Comparison of ENCODE assay signal across 1 cellular context in the genomic region with DNA sequence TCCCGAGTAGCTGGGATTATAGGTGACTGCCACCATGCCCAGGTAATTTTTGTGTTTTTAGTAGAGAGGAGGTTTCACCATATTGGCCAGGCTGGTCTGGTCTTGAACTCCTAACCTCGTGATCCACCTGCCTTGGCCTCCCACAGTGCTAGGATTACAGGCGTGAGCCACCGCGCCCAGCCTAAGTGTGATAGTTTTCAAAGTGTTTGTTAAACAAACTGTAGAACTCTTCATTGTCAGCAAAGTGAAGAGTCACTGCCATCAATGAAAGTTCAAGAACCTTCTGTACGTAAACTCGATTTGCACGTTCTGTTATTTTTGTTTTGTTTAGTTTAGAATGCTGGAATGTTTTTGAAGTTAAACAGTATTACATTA.
TF ChIP-seq lines count a peak whose summit lies in the region.

No MANE protein-coding gene starts in this region.

TF ChIP-seq in HepG2, 621 proteins besides CTCF, POLR2A, EP300 and RAD21 (continued from another document and continues in another):
- TF ChIP-seq, protein P1, sequence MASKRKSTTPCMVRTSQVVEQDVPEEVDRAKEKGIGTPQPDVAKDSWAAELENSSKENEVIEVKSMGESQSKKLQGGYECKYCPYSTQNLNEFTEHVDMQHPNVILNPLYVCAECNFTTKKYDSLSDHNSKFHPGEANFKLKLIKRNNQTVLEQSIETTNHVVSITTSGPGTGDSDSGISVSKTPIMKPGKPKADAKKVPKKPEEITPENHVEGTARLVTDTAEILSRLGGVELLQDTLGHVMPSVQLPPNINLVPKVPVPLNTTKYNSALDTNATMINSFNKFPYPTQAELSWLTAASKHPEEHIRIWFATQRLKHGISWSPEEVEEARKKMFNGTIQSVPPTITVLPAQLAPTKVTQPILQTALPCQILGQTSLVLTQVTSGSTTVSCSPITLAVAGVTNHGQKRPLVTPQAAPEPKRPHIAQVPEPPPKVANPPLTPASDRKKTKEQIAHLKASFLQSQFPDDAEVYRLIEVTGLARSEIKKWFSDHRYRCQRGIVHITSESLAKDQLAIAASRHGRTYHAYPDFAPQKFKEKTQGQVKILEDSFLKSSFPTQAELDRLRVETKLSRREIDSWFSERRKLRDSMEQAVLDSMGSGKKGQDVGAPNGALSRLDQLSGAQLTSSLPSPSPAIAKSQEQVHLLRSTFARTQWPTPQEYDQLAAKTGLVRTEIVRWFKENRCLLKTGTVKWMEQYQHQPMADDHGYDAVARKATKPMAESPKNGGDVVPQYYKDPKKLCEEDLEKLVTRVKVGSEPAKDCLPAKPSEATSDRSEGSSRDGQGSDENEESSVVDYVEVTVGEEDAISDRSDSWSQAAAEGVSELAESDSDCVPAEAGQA (IDR thresholded peaks at IDR 0.05; ENCODE audit: low read depth), result no peak
- TF ChIP-seq, protein P1 (CRISPR knock-in tag; IDR thresholded peaks at IDR 0.05; ENCODE audit: borderline replicate concordance), result no peak
- peak; percentile 20; the same call in 1 of the 2 replicates for TF ChIP-seq CEBPG (CRISPR knock-in tag; IDR thresholded peaks at IDR 0.05)
- TF ChIP-seq JARID2 (CRISPR knock-in tag; IDR thresholded peaks at IDR 0.05; ENCODE audit: insufficient replicate concordance), result no peak
- TF ChIP-seq KDM1A (CRISPR knock-in tag; IDR thresholded peaks at IDR 0.05), result peak; percentile 92
- no peak for TF ChIP-seq SIN3B (IDR thresholded peaks at IDR 0.05; ENCODE audit: low read length)
- 0 out of 2 replicates have a peak, but pooled peaks have one; percentile 17 for TF ChIP-seq PPARG (CRISPR knock-in tag; conservative IDR thresholded peaks at IDR 0.05)
- TF ChIP-seq ADNP (CRISPR knock-in tag; IDR thresholded peaks at IDR 0.05), result peak; percentile 19; the same call in 1 of the 2 replicates
- TF ChIP-seq ZNF3 (CRISPR knock-in tag; IDR thresholded peaks at IDR 0.05), result no peak
- no peak for TF ChIP-seq MIER3 (CRISPR knock-in tag; IDR thresholded peaks at IDR 0.05; ENCODE audit: borderline replicate concordance)
- TF ChIP-seq NFKB2 (CRISPR knock-in tag; IDR thresholded peaks at IDR 0.05; ENCODE audit: borderline replicate concordance), result no peak
- no peak for TF ChIP-seq NFE2 (CRISPR knock-in tag; IDR thresholded peaks at IDR 0.05)
- TF ChIP-seq GPN1 (CRISPR knock-in tag; IDR thresholded peaks at IDR 0.05; ENCODE audit: borderline replicate concordance), result no peak
- TF ChIP-seq KDM3A (CRISPR knock-in tag; IDR thresholded peaks at IDR 0.05; ENCODE audit: low read depth), result no peak
- TF ChIP-seq ZNF33B (CRISPR knock-in tag; IDR thresholded peaks at IDR 0.05), result no peak
- no peak for TF ChIP-seq ZNF446 (CRISPR knock-in tag; IDR thresholded peaks at IDR 0.05)
- TF ChIP-seq MEIS2 (CRISPR knock-in tag; IDR thresholded peaks at IDR 0.05), result no peak
- TF ChIP-seq KDM4B (CRISPR knock-in tag; IDR thresholded peaks at IDR 0.05), result no peak
- TF ChIP-seq ZNF607 (CRISPR knock-in tag; IDR thresholded peaks at IDR 0.05; ENCODE audit: borderline replicate concordance), result no peak
- TF ChIP-seq SCMH1 (CRISPR knock-in tag; IDR thresholded peaks at IDR 0.05; ENCODE audit: borderline replicate concordance), result no peak
- no peak for TF ChIP-seq ZNF296 (CRISPR knock-in tag; conservative IDR thresholded peaks at IDR 0.05)
- no peak for TF ChIP-seq HNF4A (CRISPR knock-in tag; IDR thresholded peaks at IDR 0.05)
- TF ChIP-seq ZFP36L2 (CRISPR knock-in tag; IDR thresholded peaks at IDR 0.05), result no peak
- peak; percentile 50 for TF ChIP-seq ELF3 (CRISPR knock-in tag; IDR thresholded peaks at IDR 0.05)
- no peak for TF ChIP-seq SRY (CRISPR knock-in tag; IDR thresholded peaks at IDR 0.05)
- TF ChIP-seq TBX2 (CRISPR knock-in tag; IDR thresholded peaks at IDR 0.05; ENCODE audit: borderline replicate concordance), result 0 out of 2 replicates have a peak, but pooled peaks have one; percentile 9
- TF ChIP-seq BHLHE40 (IDR thresholded peaks at IDR 0.05; ENCODE audit: low read length), result peak; percentile 80
- TF ChIP-seq MZF1 (CRISPR knock-in tag; IDR thresholded peaks at IDR 0.05; ENCODE audit: borderline replicate concordance), result no peak
- no peak for TF ChIP-seq CHD4 (IDR thresholded peaks at IDR 0.05; ENCODE audit: borderline replicate concordance, low read length)
- peak; percentile 69; the same call in 1 of the 2 replicates for TF ChIP-seq ZNF543 (CRISPR knock-in tag; IDR thresholded peaks at IDR 0.05)
- TF ChIP-seq, protein P2, sequence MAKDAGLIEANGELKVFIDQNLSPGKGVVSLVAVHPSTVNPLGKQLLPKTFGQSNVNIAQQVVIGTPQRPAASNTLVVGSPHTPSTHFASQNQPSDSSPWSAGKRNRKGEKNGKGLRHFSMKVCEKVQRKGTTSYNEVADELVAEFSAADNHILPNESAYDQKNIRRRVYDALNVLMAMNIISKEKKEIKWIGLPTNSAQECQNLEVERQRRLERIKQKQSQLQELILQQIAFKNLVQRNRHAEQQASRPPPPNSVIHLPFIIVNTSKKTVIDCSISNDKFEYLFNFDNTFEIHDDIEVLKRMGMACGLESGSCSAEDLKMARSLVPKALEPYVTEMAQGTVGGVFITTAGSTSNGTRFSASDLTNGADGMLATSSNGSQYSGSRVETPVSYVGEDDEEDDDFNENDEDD (CRISPR knock-in tag; IDR thresholded peaks at IDR 0.05; ENCODE audit: borderline replicate concordance), result no peak
- TF ChIP-seq ZNF709 (CRISPR knock-in tag; IDR thresholded peaks at IDR 0.05), result no peak
- TF ChIP-seq ZNF703 (CRISPR knock-in tag; IDR thresholded peaks at IDR 0.05; ENCODE audit: borderline replicate concordance), result no peak
- no peak for TF ChIP-seq SP1 (IDR thresholded peaks at IDR 0.05)
- TF ChIP-seq SP1 (CRISPR knock-in tag; IDR thresholded peaks at IDR 0.05), result no peak
- TF ChIP-seq PCBP1 (IDR thresholded peaks at IDR 0.05; ENCODE audit: borderline replicate concordance, low read depth, low read length), result no peak
- TF ChIP-seq ZNF17 (CRISPR knock-in tag; IDR thresholded peaks at IDR 0.05), result no peak
- TF ChIP-seq, protein P3, sequence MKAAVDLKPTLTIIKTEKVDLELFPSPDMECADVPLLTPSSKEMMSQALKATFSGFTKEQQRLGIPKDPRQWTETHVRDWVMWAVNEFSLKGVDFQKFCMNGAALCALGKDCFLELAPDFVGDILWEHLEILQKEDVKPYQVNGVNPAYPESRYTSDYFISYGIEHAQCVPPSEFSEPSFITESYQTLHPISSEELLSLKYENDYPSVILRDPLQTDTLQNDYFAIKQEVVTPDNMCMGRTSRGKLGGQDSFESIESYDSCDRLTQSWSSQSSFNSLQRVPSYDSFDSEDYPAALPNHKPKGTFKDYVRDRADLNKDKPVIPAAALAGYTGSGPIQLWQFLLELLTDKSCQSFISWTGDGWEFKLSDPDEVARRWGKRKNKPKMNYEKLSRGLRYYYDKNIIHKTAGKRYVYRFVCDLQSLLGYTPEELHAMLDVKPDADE (CRISPR knock-in tag; IDR thresholded peaks at IDR 0.05), result no peak
- TF ChIP-seq ZNF883 (CRISPR knock-in tag; IDR thresholded peaks at IDR 0.05; ENCODE audit: not compliant biosample characterization), result no peak
- no peak for TF ChIP-seq CEBPB (IDR thresholded peaks at IDR 0.05; ENCODE audit: borderline replicate concordance, low read depth, low read length)
- TF ChIP-seq PRMT3 (CRISPR knock-in tag; IDR thresholded peaks at IDR 0.05; ENCODE audit: borderline replicate concordance, low read depth), result no peak
- no peak for TF ChIP-seq MAFG (CRISPR knock-in tag; IDR thresholded peaks at IDR 0.05)
- TF ChIP-seq ZNF101 (CRISPR knock-in tag; IDR thresholded peaks at IDR 0.05; ENCODE audit: borderline replicate concordance, low read depth), result no peak
- TF ChIP-seq STAG1 (CRISPR knock-in tag; IDR thresholded peaks at IDR 0.05), result no peak
- TF ChIP-seq, protein P4, sequence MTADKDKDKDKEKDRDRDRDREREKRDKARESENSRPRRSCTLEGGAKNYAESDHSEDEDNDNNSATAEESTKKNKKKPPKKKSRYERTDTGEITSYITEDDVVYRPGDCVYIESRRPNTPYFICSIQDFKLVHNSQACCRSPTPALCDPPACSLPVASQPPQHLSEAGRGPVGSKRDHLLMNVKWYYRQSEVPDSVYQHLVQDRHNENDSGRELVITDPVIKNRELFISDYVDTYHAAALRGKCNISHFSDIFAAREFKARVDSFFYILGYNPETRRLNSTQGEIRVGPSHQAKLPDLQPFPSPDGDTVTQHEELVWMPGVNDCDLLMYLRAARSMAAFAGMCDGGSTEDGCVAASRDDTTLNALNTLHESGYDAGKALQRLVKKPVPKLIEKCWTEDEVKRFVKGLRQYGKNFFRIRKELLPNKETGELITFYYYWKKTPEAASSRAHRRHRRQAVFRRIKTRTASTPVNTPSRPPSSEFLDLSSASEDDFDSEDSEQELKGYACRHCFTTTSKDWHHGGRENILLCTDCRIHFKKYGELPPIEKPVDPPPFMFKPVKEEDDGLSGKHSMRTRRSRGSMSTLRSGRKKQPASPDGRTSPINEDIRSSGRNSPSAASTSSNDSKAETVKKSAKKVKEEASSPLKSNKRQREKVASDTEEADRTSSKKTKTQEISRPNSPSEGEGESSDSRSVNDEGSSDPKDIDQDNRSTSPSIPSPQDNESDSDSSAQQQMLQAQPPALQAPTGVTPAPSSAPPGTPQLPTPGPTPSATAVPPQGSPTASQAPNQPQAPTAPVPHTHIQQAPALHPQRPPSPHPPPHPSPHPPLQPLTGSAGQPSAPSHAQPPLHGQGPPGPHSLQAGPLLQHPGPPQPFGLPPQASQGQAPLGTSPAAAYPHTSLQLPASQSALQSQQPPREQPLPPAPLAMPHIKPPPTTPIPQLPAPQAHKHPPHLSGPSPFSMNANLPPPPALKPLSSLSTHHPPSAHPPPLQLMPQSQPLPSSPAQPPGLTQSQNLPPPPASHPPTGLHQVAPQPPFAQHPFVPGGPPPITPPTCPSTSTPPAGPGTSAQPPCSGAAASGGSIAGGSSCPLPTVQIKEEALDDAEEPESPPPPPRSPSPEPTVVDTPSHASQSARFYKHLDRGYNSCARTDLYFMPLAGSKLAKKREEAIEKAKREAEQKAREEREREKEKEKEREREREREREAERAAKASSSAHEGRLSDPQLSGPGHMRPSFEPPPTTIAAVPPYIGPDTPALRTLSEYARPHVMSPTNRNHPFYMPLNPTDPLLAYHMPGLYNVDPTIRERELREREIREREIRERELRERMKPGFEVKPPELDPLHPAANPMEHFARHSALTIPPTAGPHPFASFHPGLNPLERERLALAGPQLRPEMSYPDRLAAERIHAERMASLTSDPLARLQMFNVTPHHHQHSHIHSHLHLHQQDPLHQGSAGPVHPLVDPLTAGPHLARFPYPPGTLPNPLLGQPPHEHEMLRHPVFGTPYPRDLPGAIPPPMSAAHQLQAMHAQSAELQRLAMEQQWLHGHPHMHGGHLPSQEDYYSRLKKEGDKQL (CRISPR knock-in tag; IDR thresholded peaks at IDR 0.05; ENCODE audit: low read depth), result 0 out of 2 replicates have a peak, but pooled peaks have one; percentile 55
- TF ChIP-seq ZNF230 (CRISPR knock-in tag; IDR thresholded peaks at IDR 0.05), result no peak
- TF ChIP-seq RFXANK (CRISPR knock-in tag; IDR thresholded peaks at IDR 0.05), result no peak
- TF ChIP-seq ZNF878 (CRISPR knock-in tag; IDR thresholded peaks at IDR 0.05), result 0 out of 2 replicates have a peak, but pooled peaks have one; percentile 13
- TF ChIP-seq RXRA (CRISPR knock-in tag; IDR thresholded peaks at IDR 0.05), result peak; percentile 49; the same call in 1 of the 2 replicates
- TF ChIP-seq FLYWCH1 (CRISPR knock-in tag; IDR thresholded peaks at IDR 0.05), result no peak
- TF ChIP-seq, protein P5, sequence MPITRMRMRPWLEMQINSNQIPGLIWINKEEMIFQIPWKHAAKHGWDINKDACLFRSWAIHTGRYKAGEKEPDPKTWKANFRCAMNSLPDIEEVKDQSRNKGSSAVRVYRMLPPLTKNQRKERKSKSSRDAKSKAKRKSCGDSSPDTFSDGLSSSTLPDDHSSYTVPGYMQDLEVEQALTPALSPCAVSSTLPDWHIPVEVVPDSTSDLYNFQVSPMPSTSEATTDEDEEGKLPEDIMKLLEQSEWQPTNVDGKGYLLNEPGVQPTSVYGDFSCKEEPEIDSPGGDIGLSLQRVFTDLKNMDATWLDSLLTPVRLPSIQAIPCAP (CRISPR knock-in tag; IDR thresholded peaks at IDR 0.05; ENCODE audit: low read depth), result no peak
- no peak for TF ChIP-seq CENPT (CRISPR knock-in tag; IDR thresholded peaks at IDR 0.05; ENCODE audit: low read depth)
- TF ChIP-seq U2AF1 (optimal IDR thresholded peaks at IDR 0.05; ENCODE audit: low read depth, low read length), result no peak
- TF ChIP-seq NFRKB (IDR thresholded peaks at IDR 0.05), result no peak
- TF ChIP-seq ZFYVE20 (CRISPR knock-in tag; IDR thresholded peaks at IDR 0.05; ENCODE audit: borderline replicate concordance, low read depth), result no peak
- TF ChIP-seq NCOA1 (CRISPR knock-in tag; IDR thresholded peaks at IDR 0.05), result no peak
- TF ChIP-seq, protein P6, sequence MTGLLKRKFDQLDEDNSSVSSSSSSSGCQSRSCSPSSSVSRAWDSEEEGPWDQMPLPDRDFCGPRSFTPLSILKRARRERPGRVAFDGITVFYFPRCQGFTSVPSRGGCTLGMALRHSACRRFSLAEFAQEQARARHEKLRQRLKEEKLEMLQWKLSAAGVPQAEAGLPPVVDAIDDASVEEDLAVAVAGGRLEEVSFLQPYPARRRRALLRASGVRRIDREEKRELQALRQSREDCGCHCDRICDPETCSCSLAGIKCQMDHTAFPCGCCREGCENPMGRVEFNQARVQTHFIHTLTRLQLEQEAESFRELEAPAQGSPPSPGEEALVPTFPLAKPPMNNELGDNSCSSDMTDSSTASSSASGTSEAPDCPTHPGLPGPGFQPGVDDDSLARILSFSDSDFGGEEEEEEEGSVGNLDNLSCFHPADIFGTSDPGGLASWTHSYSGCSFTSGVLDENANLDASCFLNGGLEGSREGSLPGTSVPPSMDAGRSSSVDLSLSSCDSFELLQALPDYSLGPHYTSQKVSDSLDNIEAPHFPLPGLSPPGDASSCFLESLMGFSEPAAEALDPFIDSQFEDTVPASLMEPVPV (CRISPR knock-in tag; IDR thresholded peaks at IDR 0.05), result no peak
- no peak for TF ChIP-seq NFE2L2 (IDR thresholded peaks at IDR 0.05; ENCODE audit: low read length)
- TF ChIP-seq HMG20A (CRISPR knock-in tag; IDR thresholded peaks at IDR 0.05; ENCODE audit: borderline replicate concordance), result peak; percentile 66; the same call in 1 of the 2 replicates
- no peak for TF ChIP-seq ZBTB20 (CRISPR knock-in tag; IDR thresholded peaks at IDR 0.05; ENCODE audit: borderline replicate concordance, low read depth)
- no peak for TF ChIP-seq ZNF30 (CRISPR knock-in tag; IDR thresholded peaks at IDR 0.05)
- no peak for TF ChIP-seq ZBTB7A (CRISPR knock-in tag; IDR thresholded peaks at IDR 0.05)
